ENCODE assay signal across 8 cellular contexts in genomic region chr3:187679638-187680396, GRCh38. TPM values are rescaled to one million over a fixed set of nuclear protein-coding genes. Genes with fewer than 3 reads are reported as not detected.
DNase-seq lines count a peak whose midpoint lies in the region; ATAC-seq, FAIRE-seq and TF ChIP-seq lines count a peak whose summit lies in the region.

No MANE protein-coding gene starts in this region.

- peak; percentile 92 for TF ChIP-seq RAD21 in HCT116 (IDR thresholded peaks at IDR 0.05; ENCODE audit: low read depth)

- H3K9ac ChIP-seq in HCT116 (ENCODE audit: low read length) = no peak overlapping the region
- no peak overlapping the region for H3K9ac ChIP-seq in smooth muscle cell (ENCODE audit: low read depth)

- peaks cover 3% of the 10 kb centered on the region for H3K4me1 Mint-ChIP-seq in T-helper 2 cell treated with Interferon-gamma antibody and Interleukin-4, amounts not matched to agents 5 μg/mL and 100 μg/mL, for 36 hours (ENCODE audit: low read depth)

- peak; percentile 94 for ATAC-seq in HCT116

- H3K4me3 Mint-ChIP-seq in T-helper 2 cell treated with Interferon-gamma antibody and Interleukin-4, amounts not matched to agents 5 μg/mL and 100 μg/mL, for 36 hours = no peak overlapping the region

- H3K27ac ChIP-seq in HCT116 (ENCODE audit: low read depth, low read length) (no peak overlapping the region), smooth muscle cell (ENCODE audit: low read depth) (no peak overlapping the region)

- H3K36me3 Mint-ChIP-seq in T-helper 2 cell treated with Interferon-gamma antibody and Interleukin-4, amounts not matched to agents 5 μg/mL and 100 μg/mL, for 36 hours (ENCODE audit: low read depth) = no peaks in the 10 kb centered on the region

- TF ChIP-seq CTCF in D721Med (IDR thresholded peaks at IDR 0.05; ENCODE audit: insufficient read depth, missing control alignments) = peak; percentile 91
- peak; percentile 85 to 92 (median 90) for TF ChIP-seq CTCF in HCT116 (IDR thresholded peaks at IDR 0.05 in 2 of 3, conservative IDR thresholded peaks at IDR 0.05 in 1 of 3; ENCODE audit: borderline replicate concordance in 1 of 3, insufficient read depth in 1 of 3, low read depth in 2 of 3, low read length in 2 of 3)
- TF ChIP-seq CTCF in astrocyte of the cerebellum (IDR thresholded peaks at IDR 0.05; ENCODE audit: low read depth, low read length, missing control alignments) = peak; percentile 98
- peak; percentile 85 for TF ChIP-seq CTCF in smooth muscle cell (IDR thresholded peaks at IDR 0.05; ENCODE audit: borderline replicate concordance, insufficient read depth, poor library complexity, severe bottlenecking)

- peaks cover 11% of the 10 kb centered on the region for H3K27me3 ChIP-seq in HCT116 (ENCODE audit: insufficient read depth, low read length)
- H3K27me3 ChIP-seq in smooth muscle cell (ENCODE audit: low read depth) = no peaks in the 10 kb centered on the region

- no peaks in the 10 kb centered on the region for H3K9me3 ChIP-seq in HCT116 (ENCODE audit: control insufficient read depth in 1 of 2, insufficient read depth in 1 of 2, low read depth in 1 of 2, low read length in 2 of 2)
- H3K9me3 ChIP-seq in smooth muscle cell (replicated peaks; ENCODE audit: low read depth) = no peaks in the 10 kb centered on the region

- no peaks in the 10 kb centered on the region for H3K9me2 ChIP-seq in HCT116 (ENCODE audit: insufficient read depth)

- POLR2A ChIA-PET in HCT116 (lab: Charles Lee) = interaction anchor here (1.7 kb wide), 1 partner anchor 360 kb away, joined by 14 read pairs; no protein-coding TSS in a partner anchor

- H3K4me1 ChIP-seq in HCT116 (ENCODE audit: control insufficient read depth in 1 of 2, insufficient read depth in 2 of 2, low read length in 2 of 2) = no peaks in the 10 kb centered on the region
- H3K4me1 ChIP-seq in smooth muscle cell (ENCODE audit: low read depth) = no peaks in the 10 kb centered on the region

- H3K79me2 ChIP-seq in HCT116 (ENCODE audit: insufficient read depth, low read length) = no peaks in the 10 kb centered on the region
- H3K79me2 ChIP-seq in smooth muscle cell (ENCODE audit: low read depth) = no peaks in the 10 kb centered on the region

- TF ChIP-seq POLR2A in HCT116 (IDR thresholded peaks at IDR 0.05; ENCODE audit: borderline replicate concordance, extremely low read depth, insufficient read depth, insufficient read length) = no peak

- intact Hi-C loops in HCT116 (cut with micrococcal nuclease) = loop anchor here (1.0 to 10.0 kb wide), 6 partner anchors 34 to 831 kb away; no protein-coding TSS in a partner anchor

- H4K20me1 ChIP-seq in HCT116 (ENCODE audit: insufficient read depth) (no peaks in the 10 kb centered on the region), smooth muscle cell (ENCODE audit: low read depth) (no peaks in the 10 kb centered on the region)

- FAIRE-seq in D721Med (lab: Jason Lieb, UNC) = no peak

- CTCF ChIA-PET in HCT116 (lab: Charles Lee) = interaction anchor here (0.6 to 9.6 kb wide), 37 partner anchors 8 to 1553 kb away, joined by 3 to 472 read pairs (median 5); no protein-coding TSS in a partner anchor

- no peak overlapping the region for H3K27ac Mint-ChIP-seq in T-helper 2 cell treated with Interferon-gamma antibody and Interleukin-4, amounts not matched to agents 5 μg/mL and 100 μg/mL, for 36 hours

- no peaks in the 10 kb centered on the region for H3K36me3 ChIP-seq in HCT116 (ENCODE audit: control insufficient read depth in 1 of 2, insufficient read depth in 2 of 2, low read length in 2 of 2)
- no peaks in the 10 kb centered on the region for H3K36me3 ChIP-seq in smooth muscle cell (ENCODE audit: low read depth)

- H3K27me3 Mint-ChIP-seq in T-helper 2 cell treated with Interferon-gamma antibody and Interleukin-4, amounts not matched to agents 5 μg/mL and 100 μg/mL, for 36 hours (ENCODE audit: low read depth) = peaks cover 39% of the 10 kb centered on the region

- H3K4me2 ChIP-seq in HCT116 (ENCODE audit: low read length) = no peak overlapping the region
- H3K4me2 ChIP-seq in smooth muscle cell = no peak overlapping the region

- no TSS peak for BruUV-seq in HCT116 (replicated peaks; lab: Mats Ljungman, UMichigan)

- RAD21 ChIA-PET in HCT116 (lab: Charles Lee; ENCODE audit: low non-redundant PET in 1 of 2, low total read pairs in 2 of 2, uncharacterized antibody in 2 of 2, unreplicated experiment in 2 of 2) = interaction anchor here (0.9 to 2.8 kb wide), 10 partner anchors 34 to 460 kb away, joined by 3 to 64 read pairs (median 4); no protein-coding TSS in a partner anchor

- H3F3A ChIP-seq in smooth muscle cell (ENCODE audit: low read depth) = peaks cover 4% of the 10 kb centered on the region

- peak overlapping the region; percentile 58 for H2AFZ ChIP-seq in HCT116 (ENCODE audit: low read depth, low read length, poor library complexity, severe bottlenecking)
- no peak overlapping the region for H2AFZ ChIP-seq in smooth muscle cell (ENCODE audit: low read depth)

- no peak for DNase-seq in D721Med (ENCODE audit: insufficient read length, low spot score)
- DNase-seq in HCT116 (ENCODE audit: low read depth, low spot score) = peak; percentile 64
- DNase-seq in NCI-H1694 (lab: John Stamatoyannopoulos, UW) = peak; percentile 51
- DNase-seq in T-helper 2 cell treated with Interferon-gamma antibody and Interleukin-4, amounts not matched to agents 5 μg/mL and 100 μg/mL, for 36 hours (ENCODE audit: low spot score) = peak; percentile 43
- DNase-seq in astrocyte of the cerebellum (ENCODE audit: low read depth) = no peak
- peak in 44 of 51 donors; percentile 8 to 80 (median 50) for DNase-seq in hypothalamus (lab: John Stamatoyannopoulos, UW)
- peak; percentile 43 for DNase-seq in smooth muscle cell (lab: John Stamatoyannopoulos, UW; ENCODE audit: unreplicated experiment)
- no peak for DNase-seq in cerebellar nuclear complex (lab: John Stamatoyannopoulos, UW)

- H3K4me3 ChIP-seq in HCT116 (replicated peaks in 1 of 2; ENCODE audit: low read depth in 1 of 2, low read length in 2 of 2) (no peak overlapping the region), astrocyte of the cerebellum (ENCODE audit: low read depth, low read length) (no peak overlapping the region), smooth muscle cell (no peak overlapping the region)

- no peaks in the 10 kb centered on the region for H3K9me3 Mint-ChIP-seq in T-helper 2 cell treated with Interferon-gamma antibody and Interleukin-4, amounts not matched to agents 5 μg/mL and 100 μg/mL, for 36 hours

- in situ Hi-C loops in astrocyte of the cerebellum (cut with HindIII; ENCODE audit: low sequenced_read_pairs) = loop anchor here (10.0 to 25.0 kb wide), 2 partner anchors 365 to 468 kb away; no protein-coding TSS in a partner anchor

- 34% methylated on average over 7 of the region's 7 CpGs for WGBS in smooth muscle cell (ENCODE audit: low lambda C conversion rate)

TF ChIP-seq in HCT116, 20 proteins besides CTCF, POLR2A, EP300 and RAD21:
- TF ChIP-seq YY1 (IDR thresholded peaks at IDR 0.05; ENCODE audit: extremely low read depth, insufficient replicate concordance, low read depth, low read length) (no peak), FOSL1 (IDR thresholded peaks at IDR 0.05; ENCODE audit: low read depth) (no peak), EZH2 (IDR thresholded peaks at IDR 0.05) (no peak)

RNA-seq across cellular contexts. Expression of gene SST, which starts 9.6 kb away (rescaled TPM):
- total RNA-seq in HCT116 (2021; ENCODE audit: unreplicated experiment) = not detected
- polyA plus RNA-seq in HCT116 (2012) = not detected in 2 replicates
- total RNA-seq in smooth muscle cell = not detected in 2 replicates
- not detected in 2 replicates for polyA plus RNA-seq in smooth muscle cell

RNA-seq across cellular contexts. Expression of gene RTP2, which starts 22.5 kb away (rescaled TPM):
- total RNA-seq in HCT116 (2021; ENCODE audit: unreplicated experiment) (not detected), smooth muscle cell (not detected in 2 replicates)
- not detected in 2 replicates for polyA plus RNA-seq in HCT116 (2012)
- not detected in 2 replicates for polyA plus RNA-seq in smooth muscle cell

Comparison
In these comparisons a context has a peak if more than half of its experiments do, and no peak if none do; other contexts are left out.
1. DNase-seq: peak in HCT116 (single experiment), NCI-H1694 (single experiment), T-helper 2 cell treated with Interferon-gamma antibody and Interleukin-4, amounts not matched to agents 5 μg/mL and 100 μg/mL, for 36 hours (single experiment), hypothalamus (44 of 51) and smooth muscle cell (single experiment); none in D721Med (single experiment), astrocyte of the cerebellum (single experiment) and cerebellar nuclear complex (0 of 2).
2. Peak in every context shown above with its lines, with median percentiles within 50 percentile points of each other: CTCF ChIP-seq.